Comparison of ENCODE assay signal across 10 cellular contexts in the genomic region with DNA sequence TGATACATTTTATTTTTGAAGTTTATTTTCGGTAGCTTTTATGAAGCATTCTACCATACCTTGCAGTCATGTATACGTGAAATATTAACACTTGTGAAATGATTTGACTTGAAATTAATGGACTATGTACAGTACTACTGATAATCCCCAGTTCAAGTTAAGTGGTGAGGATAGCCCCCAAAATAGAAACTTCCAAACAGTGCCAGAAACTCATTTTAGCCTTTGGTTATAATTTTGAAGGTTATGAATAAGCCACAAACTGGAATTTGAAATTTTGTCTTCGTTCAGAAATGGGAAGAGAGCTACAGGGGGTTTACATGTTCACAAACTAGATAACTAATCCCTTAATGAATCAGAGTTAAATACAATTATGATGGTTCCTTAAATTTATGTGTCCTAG. TPM values are rescaled to one million over a fixed set of nuclear protein-coding genes. Genes with fewer than 3 reads are reported as not detected.
A peak's percentile ranks its signal among the peaks of the same experiment; 100 is the strongest.
DNase-seq lines count a peak whose midpoint lies in the region; TF ChIP-seq lines count a peak whose summit lies in the region.
"Had no signal": no experiment of that assay in that cellular context is flagged by ENCODE, and none has a peak within 500 bp of the region (broad histone marks: within the 10 kb centered on the region; RNA-seq: fewer than 3 reads in every experiment).

No MANE protein-coding gene starts in this region.

- DNase-seq in CD4-positive, alpha-beta memory T cell, result no peak
- DNase-seq in Karpas-422, result no peak
- DNase-seq in coronary artery (ENCODE audit: low spot score), result no peak
- no peak for DNase-seq in progenitor cell of endocrine pancreas (ENCODE audit: low spot score, unreplicated experiment)
- DNase-seq in islet precursor cell, result no peak
- DNase-seq in DMS153 (lab: John Stamatoyannopoulos, UW), result no peak
- no peak for DNase-seq in NCI-H1930 (lab: John Stamatoyannopoulos, UW)
- DNase-seq in RWPE1 (ENCODE audit: low spot score), result no peak
- DNase-seq: activated effector memory CD4-positive, alpha-beta T cell treated with Interleukin-2 at 50 U/mL for 16 hours; NCI-H146 had no signal

- CTCF ChIA-PET in CD4-positive, alpha-beta memory T cell (lab: Charles Lee; ENCODE audit: partially characterized antibody), result interaction anchor here (6.2 to 6.5 kb wide), 3 partner anchors 29 to 176 kb away, joined by 34 to 97 read pairs (median 40); a partner anchor contains a TSS
- CTCF ChIA-PET in RWPE1 (lab: Yijun Ruan, JAX), result no interaction called here

- peaks cover 0 to 1% of the 10 kb centered on the region in 2 donors for H3K27me3 Mint-ChIP-seq in CD4-positive, alpha-beta memory T cell
- H3K27me3 Mint-ChIP-seq in progenitor cell of endocrine pancreas, result no peaks in the 10 kb centered on the region

- no peaks in the 10 kb centered on the region for H3K9me3 ChIP-seq in CD4-positive, alpha-beta memory T cell (ENCODE audit: control insufficient read depth in 1 of 2, low read length in 2 of 2)
- no peaks in the 10 kb centered on the region for H3K9me3 ChIP-seq in Karpas-422 (ENCODE audit: low read length)

- peak overlapping the region; percentile 97 to 100 (median 99) for H3K27ac Mint-ChIP-seq in CD4-positive, alpha-beta memory T cell
- peak overlapping the region; percentile 99 for H3K27ac Mint-ChIP-seq in progenitor cell of endocrine pancreas

- H2AFZ ChIP-seq in Karpas-422 (ENCODE audit: low read length), result no peak overlapping the region

- H3K79me2 ChIP-seq in Karpas-422 (ENCODE audit: low read length), result peaks cover 33% of the 10 kb centered on the region

- no peaks in the 10 kb centered on the region for H3K9me2 ChIP-seq in Karpas-422 (replicated peaks; ENCODE audit: insufficient read depth, low read length)

- H3K27ac ChIP-seq in CD4-positive, alpha-beta memory T cell (ENCODE audit: low read depth, low read length), result peak overlapping the region; percentile 99
- H3K27ac ChIP-seq in Karpas-422 (ENCODE audit: low read length), result no peak overlapping the region
- H3K27ac ChIP-seq in coronary artery, result peak overlapping the region; percentile 100
- H3K27ac ChIP-seq in RWPE1, result no peak overlapping the region

- peak overlapping the region in 4 of 8 donors; percentile 10 to 96 (median 87) for H3K4me3 Mint-ChIP-seq in CD4-positive, alpha-beta memory T cell
- no peak overlapping the region for H3K4me3 Mint-ChIP-seq in progenitor cell of endocrine pancreas (ENCODE audit: low read depth)

- H3K4me2 ChIP-seq in Karpas-422 (ENCODE audit: low read depth, low read length, poor library complexity, severe bottlenecking), result peak overlapping the region; percentile 88

- intact Hi-C loops in CD4-positive, alpha-beta memory T cell (cut with micrococcal nuclease), result loop anchor here (10.0 kb wide), 2 partner anchors 821 to 1021 kb away; no protein-coding TSS in a partner anchor

- H3K4me1 Mint-ChIP-seq in CD4-positive, alpha-beta memory T cell, result peaks cover 18 to 57% (median 28%) of the 10 kb centered on the region in 4 donors
- H3K4me1 Mint-ChIP-seq in progenitor cell of endocrine pancreas (ENCODE audit: low read depth), result peaks cover 28% of the 10 kb centered on the region

- no peak for TF ChIP-seq CTCF in coronary artery (IDR thresholded peaks at IDR 0.05)
- TF ChIP-seq CTCF in progenitor cell of endocrine pancreas (IDR thresholded peaks at IDR 0.05; ENCODE audit: unreplicated experiment), result no peak
- no peak for TF ChIP-seq CTCF in RWPE1 (conservative IDR thresholded peaks at IDR 0.05; ENCODE audit: low read depth)

- peaks cover 15 to 32% of the 10 kb centered on the region in 2 donors for H3K36me3 Mint-ChIP-seq in CD4-positive, alpha-beta memory T cell
- peaks cover 15% of the 10 kb centered on the region for H3K36me3 Mint-ChIP-seq in progenitor cell of endocrine pancreas (ENCODE audit: insufficient read depth)

- H3K4me3 ChIP-seq in CD4-positive, alpha-beta memory T cell (ENCODE audit: low read length in 2 of 2), result no peak overlapping the region
- H3K4me3 ChIP-seq in Karpas-422 (ENCODE audit: low read length) (no peak overlapping the region), coronary artery (no peak overlapping the region)

- H3K36me3 ChIP-seq in CD4-positive, alpha-beta memory T cell (ENCODE audit: insufficient read depth, low read length), result peaks cover 7% of the 10 kb centered on the region
- peaks cover 22% of the 10 kb centered on the region for H3K36me3 ChIP-seq in Karpas-422 (ENCODE audit: insufficient read depth, low read length)

- H3K9me3 Mint-ChIP-seq in CD4-positive, alpha-beta memory T cell, result peaks cover 0 to 6% (median 0%) of the 10 kb centered on the region in 8 donors
- no peaks in the 10 kb centered on the region for H3K9me3 Mint-ChIP-seq in progenitor cell of endocrine pancreas (ENCODE audit: low read depth)

- no peaks in the 10 kb centered on the region for H3K27me3 ChIP-seq in CD4-positive, alpha-beta memory T cell (ENCODE audit: insufficient read depth, low read length)
- H3K27me3 ChIP-seq in Karpas-422 (ENCODE audit: low read length), result no peaks in the 10 kb centered on the region

- H4K20me1 ChIP-seq in Karpas-422 (ENCODE audit: insufficient read depth, low read depth, low read length), result peaks cover 20% of the 10 kb centered on the region

- peaks cover 25% of the 10 kb centered on the region for H3K4me1 ChIP-seq in CD4-positive, alpha-beta memory T cell (ENCODE audit: insufficient read depth, low read length)
- H3K4me1 ChIP-seq in Karpas-422 (ENCODE audit: low read length), result peaks cover 24% of the 10 kb centered on the region

- no peak overlapping the region for H3K9ac ChIP-seq in Karpas-422 (ENCODE audit: low read length)

- POLR2A ChIA-PET in CD4-positive, alpha-beta memory T cell (lab: Charles Lee; ENCODE audit: partially characterized antibody), result interaction anchor here (1.2 to 25.4 kb wide), 7 partner anchors 8 to 818 kb away, joined by 4 to 1465 read pairs (median 34); a partner anchor contains a TSS
- POLR2A ChIA-PET in RWPE1 (lab: Yijun Ruan, JAX; ENCODE audit: low non-redundant PET), result no interaction called here

RNA-seq across cellular contexts. Expression of a gene that starts 1.5 kb away (rescaled TPM):
- total RNA-seq in CD4-positive, alpha-beta memory T cell, result 100 to 1,000 TPM; 370 to 385 TPM
- polyA plus RNA-seq in CD4-positive, alpha-beta memory T cell, result 100 to 1,000 TPM; 126 to 357 TPM
- 224 and 343 TPM in 2 replicates for total RNA-seq in Karpas-422 (2014; rRNA removed; shearing (Covaris generic); ENCODE audit: low replicate concordance)
- total RNA-seq in progenitor cell of endocrine pancreas, result 512 and 526 TPM in 2 replicates

RNA-seq across cellular contexts. Expression of a gene that starts 30.4 kb away (rescaled TPM):
- total RNA-seq in CD4-positive, alpha-beta memory T cell, result 10 to 100 TPM; 31.3 to 32.9 TPM
- polyA plus RNA-seq in CD4-positive, alpha-beta memory T cell, result 10 to 100 TPM; 42.8 to 65.7 TPM
- total RNA-seq in Karpas-422 (2014; rRNA removed; shearing (Covaris generic); ENCODE audit: low replicate concordance), result 24.1 and 52.4 TPM in 2 replicates
- 31.0 and 31.8 TPM in 2 replicates for total RNA-seq in progenitor cell of endocrine pancreas

Comparison
In these comparisons a context has a peak if more than half of its experiments do, and no peak if none do; other contexts are left out.
1. H3K27ac ChIP-seq: peak in CD4-positive, alpha-beta memory T cell (single experiment) and coronary artery (2 of 2); none in Karpas-422 (single experiment) and RWPE1 (single experiment).